8 cellular contexts compared by ENCODE assay signal in the genomic region with DNA sequence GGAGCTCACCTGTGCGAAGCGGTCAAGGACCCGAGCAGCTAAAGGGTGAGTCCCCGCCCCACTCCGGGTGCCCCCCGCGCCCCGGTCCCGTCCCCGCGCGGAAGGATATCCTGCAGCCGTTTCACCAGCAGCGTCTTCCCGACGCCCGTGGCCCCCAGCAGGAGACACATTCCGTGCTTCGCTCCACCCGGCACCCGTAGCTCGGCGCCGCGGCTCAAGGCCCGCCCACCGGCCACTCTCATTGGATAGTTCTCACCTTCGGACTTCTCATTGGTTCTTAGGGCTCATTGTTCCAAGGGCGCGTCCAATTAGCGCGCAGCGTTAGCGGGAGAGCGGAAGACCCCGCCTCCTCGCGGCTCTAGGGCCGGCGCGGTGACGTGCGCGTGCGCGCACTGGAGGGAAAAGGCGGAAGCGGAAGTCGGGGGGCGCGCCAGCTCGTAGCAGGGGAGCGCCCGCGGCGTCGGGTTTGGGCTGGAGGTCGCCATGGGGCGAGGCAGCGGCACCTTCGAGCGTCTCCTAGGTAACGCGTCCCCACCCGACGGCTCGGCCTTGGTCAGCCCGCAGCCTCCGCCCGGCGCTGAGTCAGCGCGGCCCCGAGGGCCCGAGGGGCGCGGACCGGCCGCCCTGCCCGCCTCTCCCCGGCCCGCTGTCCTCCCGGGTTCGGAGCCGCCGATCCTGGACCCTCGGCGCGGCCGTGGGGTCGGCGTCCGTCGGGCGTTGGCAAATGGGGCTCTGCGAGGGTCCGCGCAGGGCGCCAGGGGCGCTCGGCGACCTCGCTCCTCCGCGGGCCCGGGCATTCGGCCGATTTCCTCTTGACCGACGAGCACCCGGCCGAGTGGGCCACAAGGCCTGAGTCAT. TPM values are rescaled to one million over a fixed set of nuclear protein-coding genes. Genes with fewer than 3 reads are reported as not detected.
A peak's percentile ranks its signal among the peaks of the same experiment; 100 is the strongest.
DNase-seq lines count a peak whose midpoint lies in the region; ATAC-seq, FAIRE-seq and TF ChIP-seq lines count a peak whose summit lies in the region.

A gene with protein sequence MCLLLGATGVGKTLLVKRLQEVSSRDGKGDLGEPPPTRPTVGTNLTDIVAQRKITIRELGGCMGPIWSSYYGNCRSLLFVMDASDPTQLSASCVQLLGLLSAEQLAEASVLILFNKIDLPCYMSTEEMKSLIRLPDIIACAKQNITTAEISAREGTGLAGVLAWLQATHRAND (minus strand): TSS at position 214 of the 858 bp plus-strand sequence. CDS start 44 bp downstream, at position 170.
A gene with protein sequence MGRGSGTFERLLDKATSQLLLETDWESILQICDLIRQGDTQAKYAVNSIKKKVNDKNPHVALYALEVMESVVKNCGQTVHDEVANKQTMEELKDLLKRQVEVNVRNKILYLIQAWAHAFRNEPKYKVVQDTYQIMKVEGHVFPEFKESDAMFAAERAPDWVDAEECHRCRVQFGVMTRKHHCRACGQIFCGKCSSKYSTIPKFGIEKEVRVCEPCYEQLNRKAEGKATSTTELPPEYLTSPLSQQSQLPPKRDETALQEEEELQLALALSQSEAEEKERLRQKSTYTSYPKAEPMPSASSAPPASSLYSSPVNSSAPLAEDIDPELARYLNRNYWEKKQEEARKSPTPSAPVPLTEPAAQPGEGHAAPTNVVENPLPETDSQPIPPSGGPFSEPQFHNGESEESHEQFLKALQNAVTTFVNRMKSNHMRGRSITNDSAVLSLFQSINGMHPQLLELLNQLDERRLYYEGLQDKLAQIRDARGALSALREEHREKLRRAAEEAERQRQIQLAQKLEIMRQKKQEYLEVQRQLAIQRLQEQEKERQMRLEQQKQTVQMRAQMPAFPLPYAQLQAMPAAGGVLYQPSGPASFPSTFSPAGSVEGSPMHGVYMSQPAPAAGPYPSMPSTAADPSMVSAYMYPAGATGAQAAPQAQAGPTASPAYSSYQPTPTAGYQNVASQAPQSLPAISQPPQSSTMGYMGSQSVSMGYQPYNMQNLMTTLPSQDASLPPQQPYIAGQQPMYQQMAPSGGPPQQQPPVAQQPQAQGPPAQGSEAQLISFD (plus strand): TSS at position 428 of the 858 bp plus-strand sequence. CDS start 56 bp downstream, at position 484.

- intact Hi-C loops in Right ventricle myocardium superior (cut with DNase I), result no loop called here
- intact Hi-C loops in pancreas (cut with DNase I), result no loop called here
- intact Hi-C loops in tibial artery (cut with DNase I; ENCODE audit: low total_unique reads), result no loop called here

- H3K36me3 ChIP-seq in adipocyte (ENCODE audit: control insufficient read depth, insufficient read depth, low read length, severe bottlenecking) (peaks cover 32% of the 10 kb centered on the region), pancreas (peaks cover 0 to 23% (median 15%) of the 10 kb centered on the region in 3 donors), tibial artery (peaks cover 27 to 52% (median 37%) of the 10 kb centered on the region in 3 donors)

- H3K4me3 ChIP-seq in GM12875 (ENCODE audit: low read depth, low read length) (peak within 1 kb of the TSS; percentile 99), adipocyte (ENCODE audit: low read length) (peak within 1 kb of the TSS; percentile 89), pancreas (peak within 1 kb of the TSS; percentile 81 to 99 (median 97)), tibial artery (peak within 1 kb of the TSS; percentile 92 to 100)

- WGBS in pancreas, 2 donors, result 1% methylated on average over 81 to 112 of the region's 112 CpGs

- TF ChIP-seq CTCF in GM12875 (IDR thresholded peaks at IDR 0.05; ENCODE audit: borderline replicate concordance, insufficient read depth, low read depth, low read length) (no peak), pancreas (IDR thresholded peaks at IDR 0.05) (no peak), tibial artery (IDR thresholded peaks at IDR 0.05) (no peak)

- ATAC-seq in HG02798 (IDR thresholded peaks at IDR 0.05; ENCODE audit: poor library complexity, unreplicated experiment), result peak; percentile 94
- ATAC-seq in Right ventricle myocardium superior (ENCODE audit: poor library complexity), result peak; percentile 99
- peak; percentile 97 to 98 (median 98) for ATAC-seq in pancreas

- FAIRE-seq in pancreas (lab: Jason Lieb, UNC), result peak; percentile 64

- peaks cover 27% of the 10 kb centered on the region for H3K4me1 ChIP-seq in adipocyte (ENCODE audit: control insufficient read depth, insufficient read depth, low read length)
- H3K4me1 ChIP-seq in pancreas, result peaks cover 10 to 19% (median 13%) of the 10 kb centered on the region in 3 donors
- peaks cover 0 to 46% (median 31%) of the 10 kb centered on the region in 4 donors for H3K4me1 ChIP-seq in tibial artery

- H3K27ac ChIP-seq in pancreas, result peak within 1 kb of the TSS; percentile 56 to 76 (median 68)
- H3K27ac ChIP-seq in tibial artery, result peak within 1 kb of the TSS; percentile 83 to 85

- H3K27me3 ChIP-seq in adipocyte (replicated peaks; ENCODE audit: control insufficient read depth, insufficient read depth, low read length), result no peaks in the 10 kb centered on the region
- H3K27me3 ChIP-seq in pancreas, result no peaks in the 10 kb centered on the region
- H3K27me3 ChIP-seq in tibial artery, result no peaks in the 10 kb centered on the region

- DNase-seq in NCI-H1436 (lab: John Stamatoyannopoulos, UW) (peak; percentile 100), T follicular helper cell (ENCODE audit: low read depth) (peak; percentile 96), adipocyte (ENCODE audit: low read depth) (peak; percentile 100), Right ventricle myocardium superior (peak; percentile 99), pancreas (peak; percentile 95 to 99 (median 98)), tibial artery (peak; percentile 98 to 99)

- H3K9ac ChIP-seq in adipocyte (ENCODE audit: low read length), result peak within 1 kb of the TSS; percentile 96

- no peaks in the 10 kb centered on the region for H3K9me3 ChIP-seq in adipocyte (ENCODE audit: control insufficient read depth, low read length)
- no peaks in the 10 kb centered on the region for H3K9me3 ChIP-seq in pancreas
- H3K9me3 ChIP-seq in tibial artery, result no peaks in the 10 kb centered on the region

RNA-seq across cellular contexts. Expression of the first gene that starts in this region (rescaled TPM):
- total RNA-seq in Right ventricle myocardium superior (11.9 TPM), pancreas (10 to 100 TPM; 10.5 to 18.3 (median 13.1) TPM)
- polyA plus RNA-seq in pancreas, result 100 to 1,000 TPM; 102 to 119 TPM

RNA-seq across cellular contexts. Expression of the second gene that starts in this region (rescaled TPM):
- total RNA-seq in Right ventricle myocardium superior (34.5 TPM), pancreas (10 to 100 TPM; 39.3 to 56.6 (median 43.0) TPM)
- 100 to 1,000 TPM; 135 to 174 TPM for polyA plus RNA-seq in pancreas

Comparison
In these comparisons a context has a peak if more than half of its experiments do, and no peak if none do; other contexts are left out.
1. Peak in every context shown above with its lines: DNase-seq, ATAC-seq, H3K4me3 ChIP-seq and H3K27ac ChIP-seq.